In genomic region chr19:10087296-10088061, GRCh38 we compare ENCODE assay signal across 1 cellular context.
TF ChIP-seq lines count a peak whose summit lies in the region.

No MANE protein-coding gene starts in this region.

TF ChIP-seq in HepG2, 621 proteins besides CTCF, POLR2A, EP300 and RAD21:
- TF ChIP-seq ZKSCAN8 (CRISPR knock-in tag; IDR thresholded peaks at IDR 0.05; ENCODE audit: borderline replicate concordance) (peak; percentile 97), ZNF24 (IDR thresholded peaks at IDR 0.05) (peak; percentile 86), TOPORS (CRISPR knock-in tag; IDR thresholded peaks at IDR 0.05) (no peak)
